ENCODE assay signal across 14 cellular contexts in the genomic region with DNA sequence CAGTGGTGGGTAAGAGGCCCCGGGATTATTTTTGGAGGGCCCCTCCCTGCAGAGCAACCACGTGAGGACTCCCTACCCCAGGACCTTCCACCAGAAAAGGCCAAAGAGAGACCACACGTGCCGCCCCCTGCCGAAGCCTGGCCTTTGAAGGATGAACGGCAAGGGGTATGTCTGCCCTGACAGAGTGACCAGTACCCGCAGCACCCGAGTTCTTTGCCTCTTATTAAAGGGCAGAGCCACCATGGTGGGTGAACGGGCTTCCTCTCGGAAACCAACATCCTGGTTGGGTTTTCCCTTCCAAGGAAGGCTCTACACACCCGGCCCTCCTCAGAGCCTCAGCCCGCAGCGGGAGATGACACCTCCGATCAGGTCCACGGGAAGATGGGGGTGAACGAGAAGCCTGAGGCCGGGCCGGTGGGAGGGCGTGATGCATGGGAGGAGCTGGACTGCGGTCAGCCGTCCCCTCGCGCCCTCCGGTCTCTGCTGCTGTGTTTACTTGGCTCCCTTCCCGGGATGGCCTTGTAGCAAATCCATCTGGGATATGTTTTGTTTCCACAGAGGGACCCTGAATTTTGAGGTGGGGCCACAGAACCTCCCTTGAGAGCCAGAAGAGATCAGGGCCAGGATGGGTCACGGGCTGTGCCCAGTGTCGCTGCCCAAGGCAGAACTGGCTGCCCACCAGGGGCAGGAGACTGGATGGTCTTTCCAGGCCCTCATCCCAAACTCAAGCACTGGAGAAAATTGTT. TPM values are rescaled to one million over a fixed set of nuclear protein-coding genes. Genes with fewer than 3 reads are reported as not detected.
DNase-seq lines count a peak whose midpoint lies in the region; ATAC-seq, FAIRE-seq and TF ChIP-seq lines count a peak whose summit lies in the region.
"Had no signal": no experiment of that assay in that cellular context is flagged by ENCODE, and none has a peak within 500 bp of the region (broad histone marks: within the 10 kb centered on the region; RNA-seq: fewer than 3 reads in every experiment).

No MANE protein-coding gene starts in this region.

- H3K23ac ChIP-seq in IMR-90 (ENCODE audit: low read depth, low read length), result no peak overlapping the region

- no peak for FAIRE-seq in HTR-8/SVneo (lab: Jason Lieb, UNC)

- no peak overlapping the region; the same call in 1 of the 2 replicates for H3K4me2 ChIP-seq in IMR-90 (ENCODE audit: low read depth, low read length)
- peak overlapping the region; percentile 66 for H3K4me2 ChIP-seq in smooth muscle cell

- no peak overlapping the region for H2BK15ac ChIP-seq in IMR-90 (ENCODE audit: low read depth, low read length)

- H2AK5ac ChIP-seq in IMR-90 (ENCODE audit: low read depth, low read length), result peak overlapping the region; percentile 35; the same call in 1 of the 2 replicates

- BruUV-seq in IMR-90 (replicated peaks; lab: Mats Ljungman, UMichigan), result no TSS peak

- dilution Hi-C loops in IMR-90 (cut with HindIII; ENCODE audit: low sequenced_read_pairs, unreplicated experiment), result no loop called here

- H3K4me1 ChIP-seq in IMR-90 (ENCODE audit: control insufficient read depth, insufficient read depth, low read length) (peaks cover 21% of the 10 kb centered on the region), smooth muscle cell (ENCODE audit: low read depth) (peaks cover 19% of the 10 kb centered on the region)

- no peak overlapping the region for H4K5ac ChIP-seq in IMR-90 (ENCODE audit: low read depth, low read length)

- H4K20me1 ChIP-seq in IMR-90 (ENCODE audit: insufficient read depth, low read length) (peaks cover 6% of the 10 kb centered on the region), smooth muscle cell (ENCODE audit: low read depth) (peaks cover 85% of the 10 kb centered on the region)

- intact Hi-C loops in IMR-90 (cut with micrococcal nuclease), result no loop called here

- H3K36me3 ChIP-seq in IMR-90 (ENCODE audit: control insufficient read depth, insufficient read depth, low read length), result no peaks in the 10 kb centered on the region
- no peaks in the 10 kb centered on the region for H3K36me3 ChIP-seq in smooth muscle cell (ENCODE audit: low read depth)

- H3K4me3 ChIP-seq in IMR-90 (ENCODE audit: insufficient read depth, low read depth, low read length) (no peak overlapping the region), astrocyte of the spinal cord (ENCODE audit: low read depth, low read length) (no peak overlapping the region), smooth muscle cell (no peak overlapping the region)

- H3K79me1 ChIP-seq in IMR-90 (ENCODE audit: low read depth in 1 of 2, low read length in 2 of 2), result peaks cover 8 to 38% of the 10 kb centered on the region in 2 experiments; a peak in 3 of 4 replicates

- no peak overlapping the region for H3K4me3 Mint-ChIP-seq in progenitor cell of endocrine pancreas (ENCODE audit: low read depth)
- H3K4me3 Mint-ChIP-seq: activated B cell treated with CpG ODN at 0.5 μM for 24 hours; activated naive CD4-positive, alpha-beta T cell treated with anti-CD3 and anti-CD28 coated beads, Interleukin-2, amount 50 U/mL, for 24 hours; CD4-positive, CD25-positive, alpha-beta regulatory T cell; mesothelial cell of epicardium had no signal

- H3F3A ChIP-seq in smooth muscle cell (ENCODE audit: low read depth), result peaks cover 19% of the 10 kb centered on the region

- peaks cover 27% of the 10 kb centered on the region for H3K4me1 Mint-ChIP-seq in progenitor cell of endocrine pancreas (ENCODE audit: low read depth)

- peaks cover 15% of the 10 kb centered on the region; the same call in 1 of the 2 replicates for H3K9me1 ChIP-seq in IMR-90 (ENCODE audit: insufficient read depth, low read length)

- H3K9ac ChIP-seq in IMR-90 (ENCODE audit: low read depth, low read length), result no peak overlapping the region
- no peak overlapping the region for H3K9ac ChIP-seq in smooth muscle cell (ENCODE audit: low read depth)

- H3K56ac ChIP-seq in IMR-90 (ENCODE audit: extremely low read depth, insufficient read depth, low read length), result no peak overlapping the region

- no peak for TF ChIP-seq POLR2A in IMR-90 (IDR thresholded peaks at IDR 0.05; ENCODE audit: low read depth, low read length)

- peak overlapping the region; percentile 54; the same call in 1 of the 2 replicates for H3K4ac ChIP-seq in IMR-90 (ENCODE audit: low read depth, low read length)

- no peak overlapping the region for H3K27ac Mint-ChIP-seq in progenitor cell of endocrine pancreas
- H3K27ac Mint-ChIP-seq: activated B cell treated with CpG ODN at 0.5 μM for 24 hours; activated naive CD4-positive, alpha-beta T cell treated with anti-CD3 and anti-CD28 coated beads, Interleukin-2, amount 50 U/mL, for 24 hours; CD4-positive, CD25-positive, alpha-beta regulatory T cell; mesothelial cell of epicardium had no signal

- no peak overlapping the region for H2BK5ac ChIP-seq in IMR-90 (ENCODE audit: low read depth, low read length, poor library complexity, severe bottlenecking)

- H3K36me3 Mint-ChIP-seq in progenitor cell of endocrine pancreas (ENCODE audit: insufficient read depth), result no peaks in the 10 kb centered on the region
- H3K36me3 Mint-ChIP-seq: activated naive CD4-positive, alpha-beta T cell treated with anti-CD3 and anti-CD28 coated beads, Interleukin-2, amount 50 U/mL, for 24 hours; CD4-positive, CD25-positive, alpha-beta regulatory T cell; mesothelial cell of epicardium had no signal

- no peaks in the 10 kb centered on the region for H3K27me3 Mint-ChIP-seq in progenitor cell of endocrine pancreas
- H3K27me3 Mint-ChIP-seq: activated B cell treated with CpG ODN at 0.5 μM for 24 hours; activated naive CD4-positive, alpha-beta T cell treated with anti-CD3 and anti-CD28 coated beads, Interleukin-2, amount 50 U/mL, for 24 hours had no signal

- DNase-seq in IMR-90 (peak; percentile 67), astrocyte of the spinal cord (ENCODE audit: low read depth, low spot score) (peak; percentile 49), left kidney (ENCODE audit: low read depth, low spot score) (peak; percentile 67), smooth muscle cell (lab: John Stamatoyannopoulos, UW; ENCODE audit: unreplicated experiment) (no peak), progenitor cell of endocrine pancreas (ENCODE audit: low spot score, unreplicated experiment) (no peak), HTR-8/SVneo (ENCODE audit: insufficient read length, low spot score) (no peak)
- DNase-seq: activated B cell treated with CpG ODN at 0.5 μM for 24 hours; CD4-positive, CD25-positive, alpha-beta regulatory T cell; NCI-H1048; stimulated activated CD4-positive, alpha-beta T cell treated with anti-CD3 and anti-CD28 coated beads, Interleukin-2, amount 100 ng/mL, for 24 hours; SW 1271 had no signal

- WGBS in IMR-90 (ENCODE audit: extremely low coverage in 2 of 2, insufficient read length in 1 of 2), 2 experiments, result 63% methylated on average over 7 of the region's 27 CpGs; no CpG with 5 or more reads in 1 of the 2 experiments
- 94% methylated on average over 27 of the region's 27 CpGs for WGBS in smooth muscle cell (ENCODE audit: low lambda C conversion rate)

- H2BK20ac ChIP-seq in IMR-90 (ENCODE audit: low read depth, low read length), result no peak overlapping the region

- H2AK9ac ChIP-seq in IMR-90 (replicated peaks; ENCODE audit: low read depth, low read length, poor library complexity), result peak overlapping the region; percentile 73

- TF ChIP-seq CTCF in IMR-90 (conservative IDR thresholded peaks at IDR 0.05; ENCODE audit: low read depth, low read length) (no peak), astrocyte of the spinal cord (IDR thresholded peaks at IDR 0.05; ENCODE audit: low read depth, low read length) (no peak), smooth muscle cell (IDR thresholded peaks at IDR 0.05; ENCODE audit: borderline replicate concordance, insufficient read depth, poor library complexity, severe bottlenecking) (no peak), progenitor cell of endocrine pancreas (IDR thresholded peaks at IDR 0.05; ENCODE audit: unreplicated experiment) (no peak)

- H2AFZ ChIP-seq in IMR-90 (replicated peaks; ENCODE audit: low read length, poor library complexity) (peak overlapping the region; percentile 74), smooth muscle cell (ENCODE audit: low read depth) (no peak overlapping the region)

- peaks cover 43% of the 10 kb centered on the region for H3K79me2 ChIP-seq in smooth muscle cell (ENCODE audit: low read depth)

- no peaks in the 10 kb centered on the region for H3K9me3 ChIP-seq in IMR-90 (ENCODE audit: control insufficient read depth, insufficient read depth, low read length)
- H3K9me3 ChIP-seq in smooth muscle cell (replicated peaks; ENCODE audit: low read depth), result no peaks in the 10 kb centered on the region

- H4K91ac ChIP-seq in IMR-90 (ENCODE audit: insufficient read depth, low read depth, low read length), result no peak overlapping the region

- in situ Hi-C loops in IMR-90 (cut with MboI; ENCODE audit: low sequenced_read_pairs) (loop anchor here (5.0 to 10.0 kb wide), 3 partner anchors 142 to 239 kb away; no protein-coding TSS in a partner anchor), astrocyte of the spinal cord (cut with HindIII; ENCODE audit: low sequenced_read_pairs) (loop anchor here (25.0 kb wide), 1 partner anchor 199 kb away; the partner anchor contains the start of genes CBX2 and CBX8)

- no peak overlapping the region; a peak in 1 of 4 replicates for H4K8ac ChIP-seq in IMR-90 (ENCODE audit: low read depth in 2 of 2, low read length in 2 of 2)

- POLR2A ChIA-PET in IMR-90 (lab: Charles Lee; ENCODE audit: unreplicated experiment), result no interaction called here

- peak overlapping the region; percentile 25; the same call in 1 of the 2 replicates for H3K14ac ChIP-seq in IMR-90 (replicated peaks; ENCODE audit: low read depth, low read length)

- no peak overlapping the region; the same call in 1 of the 2 replicates for H3K18ac ChIP-seq in IMR-90 (ENCODE audit: low read depth, low read length)

- no peak for TF ChIP-seq RAD21 in IMR-90 (IDR thresholded peaks at IDR 0.05; ENCODE audit: low read length)

- H3K27ac ChIP-seq in IMR-90 (ENCODE audit: insufficient read depth, low read length), result no peak overlapping the region
- H3K27ac ChIP-seq in smooth muscle cell (ENCODE audit: low read depth), result peak overlapping the region; percentile 73

- no peaks in the 10 kb centered on the region for H3K9me3 Mint-ChIP-seq in progenitor cell of endocrine pancreas (ENCODE audit: low read depth)
- H3K9me3 Mint-ChIP-seq: activated B cell treated with CpG ODN at 0.5 μM for 24 hours; activated naive CD4-positive, alpha-beta T cell treated with anti-CD3 and anti-CD28 coated beads, Interleukin-2, amount 50 U/mL, for 24 hours; CD4-positive, CD25-positive, alpha-beta regulatory T cell; mesothelial cell of epicardium had no signal

- H3K27me3 ChIP-seq in IMR-90 (ENCODE audit: control insufficient read depth, insufficient read depth, low read length), result no peaks in the 10 kb centered on the region
- no peaks in the 10 kb centered on the region for H3K27me3 ChIP-seq in smooth muscle cell (ENCODE audit: low read depth)

- peak; percentile 9; the same call in 1 of the 2 replicates for ATAC-seq in IMR-90 (ENCODE audit: low read depth)
- ATAC-seq in HG03571 (IDR thresholded peaks at IDR 0.05; ENCODE audit: unreplicated experiment), result no peak

- CTCF ChIA-PET in IMR-90 (lab: Yijun Ruan, JAX), result no interaction called here

- no peak overlapping the region for H2BK120ac ChIP-seq in IMR-90 (ENCODE audit: low read depth, low read length)

RNA-seq across cellular contexts. Expression of gene TBC1D16, which starts 49.1 kb away (rescaled TPM):
- 14.4 and 16.7 TPM in 2 replicates for total RNA-seq in IMR-90 (2012; rRNA removed)
- polyA plus RNA-seq in IMR-90 (2012; rRNA removed), result 9.2 and 10.1 TPM in 2 replicates
- polyA plus RNA-seq in IMR-90 (2012; cell fraction: cytosol; rRNA removed), result 6.3 and 8.7 TPM in 2 replicates
- polyA plus RNA-seq in IMR-90 (2012; cell fraction: nucleus; rRNA removed; ENCODE audit: low replicate concordance), result 14.0 and 18.3 TPM in 2 replicates
- 17.4 and 26.4 TPM in 2 replicates for total RNA-seq in smooth muscle cell
- 22.0 and 24.6 TPM in 2 replicates for polyA plus RNA-seq in smooth muscle cell
- total RNA-seq in progenitor cell of endocrine pancreas, result 85.1 and 87.9 TPM in 2 replicates

RNA-seq across cellular contexts. Expression of gene CCDC40, which starts 49.8 kb away (rescaled TPM):
- total RNA-seq in IMR-90 (2012; rRNA removed) (0.90 and 1.9 TPM in 2 replicates), smooth muscle cell (4.2 and 5.9 TPM in 2 replicates), progenitor cell of endocrine pancreas (26.9 and 28.0 TPM in 2 replicates)
- polyA plus RNA-seq in IMR-90 (2012; rRNA removed) (3.8 and 4.7 TPM in 2 replicates), smooth muscle cell (0.81 and 3.6 TPM in 2 replicates)
- 1.2 and 1.6 TPM in 2 replicates for polyA plus RNA-seq in IMR-90 (2012; cell fraction: cytosol; rRNA removed)
- 17.9 and 21.8 TPM in 2 replicates for polyA plus RNA-seq in IMR-90 (2012; cell fraction: nucleus; rRNA removed; ENCODE audit: low replicate concordance)
- polyA plus RNA-seq: CD4-positive, CD25-positive, alpha-beta regulatory T cell had no signal

Comparison
In these comparisons a context has a peak if more than half of its experiments do, and no peak if none do; other contexts are left out.
1. DNase-seq: peak in IMR-90 (single experiment), astrocyte of the spinal cord (single experiment) and left kidney (single experiment); none in smooth muscle cell (single experiment), progenitor cell of endocrine pancreas (single experiment) and HTR-8/SVneo (single experiment).